Comparison of ENCODE assay signal across 30 cellular contexts in the genomic region with DNA sequence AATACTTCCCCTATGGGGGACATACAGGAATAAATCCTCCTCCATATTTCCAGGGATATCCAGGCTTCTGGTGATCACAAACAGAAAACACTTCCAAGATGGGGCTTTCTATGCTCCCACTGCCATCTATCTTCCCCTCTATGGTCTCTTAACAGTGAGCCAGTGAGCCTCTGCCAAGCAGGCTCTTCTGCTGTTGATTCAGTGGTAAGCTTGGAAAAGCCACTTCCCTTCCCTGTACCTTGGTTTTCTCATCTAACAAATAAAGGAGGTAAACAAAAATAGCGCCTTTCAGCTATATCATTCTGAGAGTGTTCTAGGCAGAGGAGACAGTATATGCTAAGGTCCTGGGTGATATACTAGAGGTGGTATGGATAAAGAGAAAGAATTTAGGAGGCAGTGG.
"Had no signal": no experiment of that assay in that cellular context is flagged by ENCODE, and none has a peak within 500 bp of the region (broad histone marks: within the 10 kb centered on the region; RNA-seq: fewer than 3 reads in every experiment).

No MANE protein-coding gene starts in this region.

- H3K27me3 ChIP-seq: adrenal gland, body of pancreas had no signal

- ATAC-seq: activated CD4-positive, CD25-positive, alpha-beta regulatory T cell treated with anti-CD3 and anti-CD28 coated beads, Interleukin-2, amount 50 U/mL, for 24 hours; activated CD8-positive, alpha-beta T cell treated with anti-CD3 and anti-CD28 coated beads for 36 hours; activated naive CD8-positive, alpha-beta T cell treated with anti-CD3 and anti-CD28 coated beads, Interleukin-2, amount 50 U/mL, for 24 hours; activated T-cell treated with anti-CD3 and anti-CD28 coated beads, Interleukin-2, amount 50 U/mL, for 4 hours; activated T-helper 17 cell treated with anti-CD3 and anti-CD28 coated beads, Interleukin-2, amount 50 U/mL, for 72 hours; body of pancreas; gastroesophageal sphincter; heart right ventricle; T-helper 17 cell had no signal

- H3K4me1 ChIP-seq: adrenal gland, body of pancreas, esophagus squamous epithelium, gastroesophageal sphincter, heart right ventricle had no signal

- H3K36me3 ChIP-seq: adrenal gland, esophagus squamous epithelium, gastroesophageal sphincter, heart right ventricle, WERI-Rb-1 had no signal

- H3K9me3 ChIP-seq: adrenal gland, body of pancreas, esophagus squamous epithelium, gastroesophageal sphincter, heart right ventricle had no signal

- H3K27ac ChIP-seq: adrenal gland, body of pancreas, epithelial cell of prostate, esophagus squamous epithelium, gastroesophageal sphincter, heart right ventricle, WERI-Rb-1 had no signal

- H3K4me3 ChIP-seq: adrenal gland, body of pancreas, esophagus squamous epithelium, gastroesophageal sphincter, heart right ventricle had no signal

- DNase-seq: activated B cell treated with CpG ODN at 0.5 μM for 24 hours; activated CD4-positive, alpha-beta T cell treated with anti-CD3 and anti-CD28 coated beads for 48 hours; activated CD4-positive, alpha-beta T cell treated with anti-CD3 and anti-CD28 coated beads, Interleukin-2, amount 50 U/mL, for 1 hour; activated CD4-positive, alpha-beta T cell treated with anti-CD3 and anti-CD28 coated beads, Interleukin-2, amount 50 U/mL, for 48 hours; activated CD8-positive, alpha-beta memory T cell treated with anti-CD3 and anti-CD28 coated beads for 24 hours; activated CD8-positive, alpha-beta T cell treated with anti-CD3 and anti-CD28 coated beads for 36 hours; activated effector memory CD4-positive, alpha-beta T cell treated with Interleukin-2 at 50 U/mL for 16 hours; activated gamma-delta T cell treated with Interleukin-2 at 50 U/mL for 16 hours; activated naive CD4-positive, alpha-beta T cell treated with anti-CD3 and anti-CD28 coated beads, Interleukin-2, amount 50 U/mL, for 16 hours; activated naive CD4-positive, alpha-beta T cell treated with Interleukin-2 at 50 U/mL for 16 hours; activated naive CD8-positive, alpha-beta T cell treated with anti-CD3 and anti-CD28 coated beads, Interleukin-2, amount 50 U/mL, for 24 hours; activated T-cell treated with anti-CD3 and anti-CD28 coated beads, Interleukin-2, amount 50 U/mL, for 4 hours; adrenal gland; amygdala; aorta; body of pancreas; caudate nucleus; cortex of kidney; dermis blood vessel endothelial cell; effector CD8-positive, alpha-beta T cell; esophagus squamous epithelium; foreskin melanocyte; heart right ventricle; T-helper 17 cell; T1000; WERI-Rb-1 had no signal
